ENCODE assay signal across 24 cellular contexts in the genomic region with DNA sequence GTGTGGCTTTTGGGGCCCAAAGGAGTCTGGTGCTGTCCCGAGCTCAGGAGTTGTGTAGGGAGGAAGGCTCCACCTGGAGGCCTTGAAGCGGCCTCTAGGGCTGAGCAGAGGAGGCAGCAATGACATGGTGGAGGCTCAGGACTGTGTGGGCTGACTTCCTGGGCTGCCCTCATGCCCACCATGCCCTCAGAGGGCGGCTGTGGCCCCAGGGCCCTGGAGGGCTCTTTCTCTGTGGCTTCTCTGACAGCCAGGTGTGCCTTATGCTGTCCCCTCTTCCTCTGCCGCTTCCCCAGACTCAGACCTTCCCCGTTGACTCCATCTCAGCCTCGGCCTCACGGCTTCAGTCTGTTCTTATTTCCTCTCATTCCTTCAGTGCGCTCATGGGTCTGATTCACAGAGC.
"Had no signal": no experiment of that assay in that cellular context is flagged by ENCODE, and none has a peak within 500 bp of the region (broad histone marks: within the 10 kb centered on the region; RNA-seq: fewer than 3 reads in every experiment).

No MANE protein-coding gene starts in this region.

- ATAC-seq: esophagus mucosa; gastrocnemius medialis; heart right ventricle; left cardiac atrium; left lung; naive thymus-derived CD4-positive, alpha-beta T cell; sciatic nerve had no signal

- H3K36me3 Mint-ChIP-seq: mesothelial cell of epicardium; naive thymus-derived CD4-positive, alpha-beta T cell; neural progenitor cell; type B pancreatic cell had no signal

- H3K27me3 Mint-ChIP-seq: naive thymus-derived CD4-positive, alpha-beta T cell; type B pancreatic cell had no signal

- H3K27ac Mint-ChIP-seq: endodermal cell; mesothelial cell of epicardium; naive thymus-derived CD4-positive, alpha-beta T cell; nephron; neural progenitor cell; type B pancreatic cell had no signal

- DNase-seq: dorsolateral prefrontal cortex; effector CD4-positive, alpha-beta T cell; endodermal cell; foreskin fibroblast; gastrocnemius medialis; heart right ventricle; hippocampal formation; left cardiac atrium; left lung; mesenchymal stem cell; naive thymus-derived CD4-positive, alpha-beta T cell; stimulated activated CD4-positive, alpha-beta T cell treated with anti-CD3 and anti-CD28 coated beads, Interleukin-12 subunit alpha, Interleukin-12 subunit beta, amount 100 ng/mL, for 4 hours; stimulated activated CD4-positive, alpha-beta T cell treated with anti-CD3 and anti-CD28 coated beads, Interleukin-1b, Interleukin-23, amount 100 ng/mL, for 48 hours; stimulated activated CD4-positive, alpha-beta T cell treated with anti-CD3 and anti-CD28 coated beads, Interleukin-4, amount 100 ng/mL, for 1 hour; stimulated activated CD8-positive, alpha-beta memory T cell treated with anti-CD3 and anti-CD28 coated beads, Interleukin-4, amount 100 ng/mL, for 48 hours; stimulated activated naive CD4-positive, alpha-beta T cell treated with Interleukin-2 at 50 U/mL for 16 hours; stomach; tibial artery had no signal

- H3K4me3 Mint-ChIP-seq: endodermal cell; mesothelial cell of epicardium; naive thymus-derived CD4-positive, alpha-beta T cell; nephron; neural progenitor cell; type B pancreatic cell had no signal

- H3K9me3 Mint-ChIP-seq: endodermal cell; mesothelial cell of epicardium; naive thymus-derived CD4-positive, alpha-beta T cell; nephron; neural progenitor cell; type B pancreatic cell had no signal
